Comparison of ENCODE assay signal across 35 cellular contexts in genomic region chr10:130654726-130655125, GRCh38.
"Had no signal": no experiment of that assay in that cellular context is flagged by ENCODE, and none has a peak within 500 bp of the region (broad histone marks: within the 10 kb centered on the region; RNA-seq: fewer than 3 reads in every experiment).

No MANE protein-coding gene starts in this region.

- DNase-seq: Karpas-422, Kasumi-1, MG63, MM.1S, MV-4-11, NCI-H1048, NCI-H1092, NCI-H1092 treated with DMSO at 0.1 percent for 48 hours, NCI-H1105, NCI-H1105 treated with DMSO at 0.1 percent for 48 hours, NCI-H1417, NCI-H1417 treated with DMSO at 0.1 percent for 48 hours, NCI-H1436, NCI-H1436 treated with DMSO at 0.1 percent for 48 hours, NCI-H146, NCI-H1694 treated with DMSO at 0.1 percent for 48 hours, NCI-H187, NCI-H187 treated with DMSO at 0.1 percent for 48 hours, NCI-H1930, NCI-H2029, NCI-H2029 treated with DMSO at 0.1 percent for 48 hours, NCI-H2081, NCI-H2081 treated with DMSO at 0.1 percent for 48 hours, NCI-H2107, NCI-H2171, NCI-H2171 treated with DMSO at 0.1 percent for 48 hours, NCI-H2227 treated with DMSO at 0.1 percent for 48 hours, NCI-H226, NCI-H345, NCI-H446, NCI-H446 treated with DMSO at 0.1 percent for 48 hours, NCI-H510A, NCI-H510A treated with DMSO at 0.1 percent for 48 hours, NCI-H524 had no signal

- H3K9me3 ChIP-seq: MG63 had no signal

- H3K27ac ChIP-seq: KMS-11 had no signal

- H3K4me3 ChIP-seq: MG63 had no signal

- H3K36me3 ChIP-seq: MG63 had no signal

- H3K4me2 ChIP-seq: KMS-11 had no signal

- H3K9ac ChIP-seq: KMS-11 had no signal

- H3K27me3 ChIP-seq: MG63 had no signal
